Comparison of ENCODE assay signal across 8 cellular contexts in genomic region chr14:31207746-31208545, GRCh38. TPM values are rescaled to one million over a fixed set of nuclear protein-coding genes. Genes with fewer than 3 reads are reported as not detected.
DNase-seq lines count a peak whose midpoint lies in the region; ATAC-seq and TF ChIP-seq lines count a peak whose summit lies in the region.

HECTD1 (minus strand) TSS chr14:31207793; CDS start chr14:31205936, 1,857 bp downstream.

- CTCF ChIA-PET in CD4-positive, alpha-beta memory T cell (lab: Charles Lee; ENCODE audit: partially characterized antibody) = interaction anchor here (0.6 to 4.7 kb wide), 23 partner anchors 9 to 227 kb away, joined by 3 to 28 read pairs (median 4); partner anchors contain the start of genes AP4S1, HEATR5A and STRN3
- CTCF ChIA-PET in activated CD4-positive, alpha-beta memory T cell treated with anti-CD3 and anti-CD28 coated beads for 36 hours (lab: Charles Lee) = interaction anchor here (0.6 to 3.2 kb wide), 21 partner anchors 8 to 870 kb away, joined by 3 to 22 read pairs (median 3); partner anchors contain the start of genes DTD2, HEATR5A and STRN3

- peaks cover 3% of the 10 kb centered on the region for H3K36me3 ChIP-seq in CD4-positive, alpha-beta memory T cell (ENCODE audit: insufficient read depth, low read length)
- peaks cover 0 to 2% of the 10 kb centered on the region in 2 donors for H3K36me3 ChIP-seq in lung (ENCODE audit: control insufficient read depth in 2 of 2, insufficient read depth in 2 of 2, low read length in 2 of 2)

- peak within 1 kb of the TSS; percentile 97 for H3K27ac ChIP-seq in CD4-positive, alpha-beta memory T cell (ENCODE audit: low read depth, low read length)
- H3K27ac ChIP-seq in lung (ENCODE audit: low read depth in 1 of 2, low read length in 1 of 2) = peak within 1 kb of the TSS; percentile 100

- peaks cover 46% of the 10 kb centered on the region for H3K4me1 ChIP-seq in CD4-positive, alpha-beta memory T cell (ENCODE audit: insufficient read depth, low read length)
- peaks cover 0 to 7% of the 10 kb centered on the region in 2 donors for H3K4me1 ChIP-seq in lung (ENCODE audit: control insufficient read depth in 2 of 2, insufficient read depth in 2 of 2, low read length in 2 of 2)

- no peaks in the 10 kb centered on the region for H3K27me3 Mint-ChIP-seq in CD4-positive, alpha-beta memory T cell
- H3K27me3 Mint-ChIP-seq in activated CD4-positive, alpha-beta memory T cell treated with anti-CD3 and anti-CD28 coated beads for 36 hours = no peaks in the 10 kb centered on the region

- H3K27me3 ChIP-seq in CD4-positive, alpha-beta memory T cell (ENCODE audit: insufficient read depth, low read length) = no peaks in the 10 kb centered on the region
- no peaks in the 10 kb centered on the region for H3K27me3 ChIP-seq in lung (ENCODE audit: control insufficient read depth, insufficient read depth)

- no peaks in the 10 kb centered on the region for H3K9me3 ChIP-seq in CD4-positive, alpha-beta memory T cell (ENCODE audit: control insufficient read depth in 1 of 2, low read length in 2 of 2)
- no peaks in the 10 kb centered on the region for H3K9me3 ChIP-seq in lung (ENCODE audit: control insufficient read depth in 2 of 2, insufficient read depth in 1 of 2, low read length in 1 of 2)

- WGBS in lung, 2 donors = 1% methylated on average over 58 to 79 of the region's 79 CpGs

- peak within 1 kb of the TSS; percentile 91 to 98 (median 95) for H3K4me3 Mint-ChIP-seq in CD4-positive, alpha-beta memory T cell
- H3K4me3 Mint-ChIP-seq in activated CD4-positive, alpha-beta memory T cell treated with anti-CD3 and anti-CD28 coated beads for 36 hours = peak within 1 kb of the TSS; percentile 94

- peaks cover 17 to 30% of the 10 kb centered on the region in 2 donors for H3K36me3 Mint-ChIP-seq in CD4-positive, alpha-beta memory T cell
- peaks cover 20% of the 10 kb centered on the region for H3K36me3 Mint-ChIP-seq in activated CD4-positive, alpha-beta memory T cell treated with anti-CD3 and anti-CD28 coated beads for 36 hours

- POLR2A ChIA-PET in CD4-positive, alpha-beta memory T cell (lab: Charles Lee; ENCODE audit: partially characterized antibody) = interaction anchor here (0.6 to 5.6 kb wide), 50 partner anchors 9 to 870 kb away, joined by 3 to 152 read pairs (median 4); partner anchors contain the start of genes AP4S1, COCH, DTD2 and G2E3
- POLR2A ChIA-PET in activated CD4-positive, alpha-beta memory T cell treated with anti-CD3 and anti-CD28 coated beads for 36 hours (lab: Charles Lee) = interaction anchor here (0.7 to 2.6 kb wide), 17 partner anchors 9 to 869 kb away, joined by 3 to 14 read pairs (median 5); partner anchors contain the start of genes AP4S1, ARHGAP5, DTD2 and HEATR5A

- peak within 1 kb of the TSS; percentile 99 to 100 (median 99) for H3K27ac Mint-ChIP-seq in CD4-positive, alpha-beta memory T cell
- H3K27ac Mint-ChIP-seq in activated CD4-positive, alpha-beta memory T cell treated with anti-CD3 and anti-CD28 coated beads for 36 hours = peak within 1 kb of the TSS; percentile 100

- H3K4me3 ChIP-seq in CD4-positive, alpha-beta memory T cell (ENCODE audit: low read length in 2 of 2) = peak within 1 kb of the TSS; percentile 76 to 79
- H3K4me3 ChIP-seq in lung = peak within 1 kb of the TSS; percentile 88

- peaks cover 0 to 5% (median 0%) of the 10 kb centered on the region in 8 donors for H3K9me3 Mint-ChIP-seq in CD4-positive, alpha-beta memory T cell
- no peaks in the 10 kb centered on the region for H3K9me3 Mint-ChIP-seq in activated CD4-positive, alpha-beta memory T cell treated with anti-CD3 and anti-CD28 coated beads for 36 hours

- peak; percentile 50 for TF ChIP-seq CTCF in lung (IDR thresholded peaks at IDR 0.05; ENCODE audit: control extremely low read depth, extremely low read depth)

- ATAC-seq in GM19397 (IDR thresholded peaks at IDR 0.05; ENCODE audit: unreplicated experiment) (peak; percentile 76), HG03565 (IDR thresholded peaks at IDR 0.05; ENCODE audit: unreplicated experiment) (peak; percentile 56), lung (ENCODE audit: insufficient read depth, low FRiP score) (peak; percentile 95)

- peaks cover 43 to 77% (median 55%) of the 10 kb centered on the region in 4 donors for H3K4me1 Mint-ChIP-seq in CD4-positive, alpha-beta memory T cell
- peaks cover 48% of the 10 kb centered on the region for H3K4me1 Mint-ChIP-seq in activated CD4-positive, alpha-beta memory T cell treated with anti-CD3 and anti-CD28 coated beads for 36 hours (ENCODE audit: low read depth)

- peak; percentile 91 to 94 (median 92) for DNase-seq in CD4-positive, alpha-beta memory T cell
- DNase-seq in NCI-H774 (lab: John Stamatoyannopoulos, UW) = peak; percentile 91
- peak; percentile 91 for DNase-seq in activated CD4-positive, alpha-beta memory T cell treated with anti-CD3 and anti-CD28 coated beads for 36 hours
- DNase-seq in ecto neural progenitor cell (ENCODE audit: low spot score) = peak; percentile 94
- peak; percentile 92 for DNase-seq in lung (ENCODE audit: low spot score)
- peak; percentile 81 to 85 (median 84) for DNase-seq in stimulated activated CD4-positive, alpha-beta T cell treated with anti-CD3 and anti-CD28 coated beads, TNF-alpha, amount 100 ng/mL, for 4 hours (ENCODE audit: low read depth in 3 of 3)

- intact Hi-C loops in CD4-positive, alpha-beta memory T cell (cut with micrococcal nuclease) = loop anchor here (1.0 to 5.0 kb wide), 14 partner anchors 64 to 995 kb away; partner anchors contain the start of genes ARHGAP5, DTD2, G2E3 and HEATR5A
- intact Hi-C loops in activated CD4-positive, alpha-beta memory T cell treated with anti-CD3 and anti-CD28 coated beads for 36 hours (cut with micrococcal nuclease) = loop anchor here (1.0 to 10.0 kb wide), 12 partner anchors 67 to 995 kb away; partner anchors contain the start of genes ARHGAP5, DTD2, NUBPL and RNU6-7

RNA-seq across cellular contexts. Expression of gene HECTD1, which starts in this region (rescaled TPM):
- 100 to 1,000 TPM; 157 to 170 TPM for total RNA-seq in CD4-positive, alpha-beta memory T cell
- 10 to 100 TPM; 15.6 to 36.3 TPM for polyA plus RNA-seq in CD4-positive, alpha-beta memory T cell
- 10 to 100 TPM; 84.9 to 88.1 TPM for total RNA-seq in activated CD4-positive, alpha-beta memory T cell treated with anti-CD3 and anti-CD28 coated beads for 36 hours
- 100 to 1,000 TPM; 150 to 399 TPM for total RNA-seq in lung
- 10 to 100 TPM; 44.8 to 45.9 TPM for polyA plus RNA-seq in lung

Comparison
In these comparisons a context has a peak if more than half of its experiments do, and no peak if none do; other contexts are left out.
1. Peak in every context shown above with its lines: DNase-seq, ATAC-seq, H3K4me3 ChIP-seq and H3K27ac ChIP-seq.